35 cellular contexts compared by ENCODE assay signal in genomic region chr10:78426181-78426580, GRCh38.
DNase-seq lines count a peak whose midpoint lies in the region; ATAC-seq, FAIRE-seq and TF ChIP-seq lines count a peak whose summit lies in the region.
"Had no signal": no experiment of that assay in that cellular context is flagged by ENCODE, and none has a peak within 500 bp of the region (broad histone marks: within the 10 kb centered on the region; RNA-seq: fewer than 3 reads in every experiment).

No MANE protein-coding gene starts in this region.

- no peaks in the 10 kb centered on the region for H3K36me3 ChIP-seq in right lobe of liver
- no peaks in the 10 kb centered on the region for H3K36me3 ChIP-seq in HepG2 (replicated peaks in 1 of 2; ENCODE audit: control insufficient read depth in 1 of 2, insufficient read depth in 2 of 2, low read length in 2 of 2)
- H3K36me3 ChIP-seq in Karpas-422 (ENCODE audit: insufficient read depth, low read length): no peaks in the 10 kb centered on the region
- H3K36me3 ChIP-seq in A673 (ENCODE audit: insufficient read depth, low read length, poor library complexity, severe bottlenecking): no peaks in the 10 kb centered on the region
- H3K36me3 ChIP-seq: BE2C; BLaER1; BLaER1 treated with 17β-estradiol and CSF1 and Interleukin-3, amounts not matched to agents 10 nM and 100 nM had no signal

- no peak for TF ChIP-seq EP300 in HepG2 (IDR thresholded peaks at IDR 0.05; ENCODE audit: low read depth in 2 of 2, low read length in 2 of 2)
- TF ChIP-seq EP300 in HepG2 (CRISPR knock-in tag; IDR thresholded peaks at IDR 0.05; ENCODE audit: borderline replicate concordance): no peak

- TF ChIP-seq POLR2A in right lobe of liver (IDR thresholded peaks at IDR 0.05) (no peak), HepG2 (IDR thresholded peaks at IDR 0.05; ENCODE audit: insufficient read depth in 1 of 2, low read depth in 2 of 2, low read length in 2 of 2) (no peak), H54 (IDR thresholded peaks at IDR 0.05; ENCODE audit: low read depth, low read length) (no peak)

- POLR2A ChIA-PET in HepG2 (lab: Yijun Ruan, JAX): no interaction called here
- POLR2A ChIA-PET in A673 (lab: Charles Lee; ENCODE audit: low non-redundant PET): no interaction called here

- H3K27ac ChIP-seq in right lobe of liver (no peak overlapping the region), HepG2 (ENCODE audit: extremely low read length, insufficient read depth, low read length) (no peak overlapping the region), Karpas-422 (ENCODE audit: low read length) (no peak overlapping the region), A673 (ENCODE audit: low read depth, low read length, poor library complexity, severe bottlenecking) (no peak overlapping the region)
- H3K27ac ChIP-seq: 22Rv1; A549; BLaER1; BLaER1 treated with 17β-estradiol and CSF1 and Interleukin-3, amounts not matched to agents 10 nM and 100 nM; C4-2B had no signal

- TF ChIP-seq RAD21 in HepG2 (CRISPR knock-in tag; IDR thresholded peaks at IDR 0.05): no peak

- 47% methylated on average over 3 of the region's 3 CpGs for WGBS in right lobe of liver (ENCODE audit: insufficient coverage, low coverage, low lambda C conversion rate, missing lambda C conversion rate)
- WGBS in HepG2 (ENCODE audit: low lambda C conversion rate): 74% methylated on average over 3 of the region's 3 CpGs

- CTCF ChIA-PET in HepG2 (lab: Yijun Ruan, JAX; ENCODE audit: low intra/inter-chr PET ratio, low total read pairs) (interaction anchor here (1.7 kb wide), 1 partner anchor 180 kb away, joined by 3 read pairs; no protein-coding TSS in a partner anchor), A673 (lab: Charles Lee) (no interaction called here)

- no peaks in the 10 kb centered on the region for H3K9me2 ChIP-seq in Karpas-422 (replicated peaks; ENCODE audit: insufficient read depth, low read length)

- H3K4me2 ChIP-seq in HepG2 (ENCODE audit: low read depth, low read length) (no peak overlapping the region), Karpas-422 (ENCODE audit: low read depth, low read length, poor library complexity, severe bottlenecking) (peak overlapping the region; percentile 33)
- H3K4me2 ChIP-seq: A549; BLaER1; BLaER1 treated with 17β-estradiol and CSF1 and Interleukin-3, amounts not matched to agents 10 nM and 100 nM had no signal

- H3K4me1 ChIP-seq in right lobe of liver: peaks cover 0 to 16% (median 8%) of the 10 kb centered on the region in 4 donors
- H3K4me1 ChIP-seq in HepG2 (ENCODE audit: insufficient read depth, low read length): no peaks in the 10 kb centered on the region
- H3K4me1 ChIP-seq in Karpas-422 (ENCODE audit: low read length): peaks cover 58% of the 10 kb centered on the region
- no peaks in the 10 kb centered on the region for H3K4me1 ChIP-seq in A673 (ENCODE audit: insufficient read depth, low read length, poor library complexity, severe bottlenecking)
- H3K4me1 ChIP-seq: A549, BE2C, Caco-2 had no signal

- H4K20me1 ChIP-seq in HepG2 (ENCODE audit: insufficient read depth, low read length): no peaks in the 10 kb centered on the region
- no peaks in the 10 kb centered on the region for H4K20me1 ChIP-seq in Karpas-422 (ENCODE audit: insufficient read depth, low read depth, low read length)
- H4K20me1 ChIP-seq: BLaER1; BLaER1 treated with 17β-estradiol and CSF1 and Interleukin-3, amounts not matched to agents 10 nM and 100 nM had no signal

- TF ChIP-seq CTCF in right lobe of liver (IDR thresholded peaks at IDR 0.05) (no peak), HepG2 (CRISPR knock-in tag; IDR thresholded peaks at IDR 0.05) (no peak), LNCaP clone FGC (IDR thresholded peaks at IDR 0.05; ENCODE audit: control insufficient read depth, extremely low read depth, insufficient read depth) (no peak), A673 (conservative IDR thresholded peaks at IDR 0.05; ENCODE audit: low read depth, low read length) (no peak)

- H3K79me2 ChIP-seq in HepG2 (ENCODE audit: insufficient read depth, low read length) (no peaks in the 10 kb centered on the region), Karpas-422 (ENCODE audit: low read length) (no peaks in the 10 kb centered on the region)

- H3K4me3 ChIP-seq in right lobe of liver (no peak overlapping the region), HepG2 (replicated peaks in 1 of 3; ENCODE audit: insufficient read depth in 1 of 3, low read depth in 2 of 3, low read length in 3 of 3) (no peak overlapping the region), Karpas-422 (ENCODE audit: low read length) (no peak overlapping the region), LNCaP clone FGC (ENCODE audit: low read depth, low read length) (no peak overlapping the region), A673 (ENCODE audit: low read depth, low read length, poor library complexity, severe bottlenecking) (no peak overlapping the region)
- H3K4me3 ChIP-seq: A549; BLaER1; BLaER1 treated with 17β-estradiol and CSF1 and Interleukin-3, amounts not matched to agents 10 nM and 100 nM had no signal

- BruUV-seq in HepG2 (replicated peaks; lab: Mats Ljungman, UMichigan) (no TSS peak), A673 (replicated peaks; lab: Mats Ljungman, UMichigan) (no TSS peak)

- in situ Hi-C loops in HepG2 (cut with HindIII; ENCODE audit: extremely low pct_ligation_motif_present, low pct_unique_long_range_greater_than_20kb): no loop called here

- H3K9me3 ChIP-seq in right lobe of liver (no peaks in the 10 kb centered on the region), HepG2 (ENCODE audit: low read length) (no peaks in the 10 kb centered on the region), Karpas-422 (ENCODE audit: low read length) (no peaks in the 10 kb centered on the region), A673 (ENCODE audit: low read depth, low read length, poor library complexity, severe bottlenecking) (peaks cover 8% of the 10 kb centered on the region)
- H3K9me3 ChIP-seq: BE2C had no signal

- no peak for DNase-seq in right lobe of liver
- no peak for DNase-seq in HepG2 (ENCODE audit: low spot score)
- no peak for DNase-seq in H54 (ENCODE audit: insufficient read length, low spot score)
- DNase-seq in Karpas-422: no peak
- DNase-seq in LNCaP clone FGC (ENCODE audit: low read depth): peak; percentile 91
- no peak for DNase-seq in A673 (ENCODE audit: low spot score)
- DNase-seq: 8988T; ACHN; AML-193; BE2C; C1 segment of cervical spinal cord; Caco-2; Calu3; CD4-positive, alpha-beta memory T cell; CD4-positive, alpha-beta T cell; CD4-positive, CD25-positive, alpha-beta regulatory T cell; CD8-positive, alpha-beta memory T cell; CD8-positive, alpha-beta T cell; COR-L47; DMS 273 treated with DMSO at 0.1 percent for 48 hours; DMS153; DMS53; DMS79; DMS79 treated with DMSO at 0.1 percent for 48 hours; DND-41; EL had no signal

- ATAC-seq in right lobe of liver: peak; percentile 14 to 48 (median 42)
- ATAC-seq in HepG2: no peak
- no peak for ATAC-seq in HG02852 (IDR thresholded peaks at IDR 0.05; ENCODE audit: unreplicated experiment)
- no peak for ATAC-seq in HG03469 (IDR thresholded peaks at IDR 0.05; ENCODE audit: unreplicated experiment)
- ATAC-seq: A549; CD8-positive, alpha-beta T cell had no signal

- no peak for FAIRE-seq in HepG2 (lab: Jason Lieb, UNC)
- FAIRE-seq in H54 (lab: Jason Lieb, UNC): peak; percentile 15
- FAIRE-seq: A204.1, D721Med had no signal

- intact Hi-C loops in right lobe of liver (cut with DNase I): no loop called here
- intact Hi-C loops in HepG2 (cut with micrococcal nuclease; ENCODE audit: unreplicated experiment): loop anchor here (10.0 kb wide), 1 partner anchor 381 kb away; no protein-coding TSS in a partner anchor
- intact Hi-C loops in A673 (cut with micrococcal nuclease; ENCODE audit: unreplicated experiment): no loop called here

- no peak overlapping the region for H2AFZ ChIP-seq in HepG2 (ENCODE audit: low read length)
- no peak overlapping the region for H2AFZ ChIP-seq in Karpas-422 (ENCODE audit: low read length)

- no peak overlapping the region for H3K9ac ChIP-seq in HepG2 (ENCODE audit: insufficient read depth, low read depth, low read length)
- H3K9ac ChIP-seq in Karpas-422 (ENCODE audit: low read length): no peak overlapping the region
- H3K9ac ChIP-seq: BLaER1; BLaER1 treated with 17β-estradiol and CSF1 and Interleukin-3, amounts not matched to agents 10 nM and 100 nM had no signal

- H3K27me3 ChIP-seq in right lobe of liver: no peaks in the 10 kb centered on the region
- H3K27me3 ChIP-seq in HepG2 (ENCODE audit: control insufficient read depth in 1 of 2, insufficient read depth in 2 of 2, low read length in 2 of 2): peaks cover 0 to 15% of the 10 kb centered on the region in 2 experiments; a peak in 3 of 5 replicates
- no peaks in the 10 kb centered on the region for H3K27me3 ChIP-seq in Karpas-422 (ENCODE audit: low read length)
- peaks cover 9% of the 10 kb centered on the region for H3K27me3 ChIP-seq in A673 (replicated peaks; ENCODE audit: insufficient read depth, low read depth, low read length, poor library complexity)
- H3K27me3 ChIP-seq: BE2C; BLaER1; BLaER1 treated with 17β-estradiol and CSF1 and Interleukin-3, amounts not matched to agents 10 nM and 100 nM had no signal

TF ChIP-seq in HepG2, 621 proteins besides CTCF, POLR2A, EP300 and RAD21:
- no peak for TF ChIP-seq MXD4 (CRISPR knock-in tag; IDR thresholded peaks at IDR 0.05)
- no peak for TF ChIP-seq HNRNPLL (IDR thresholded peaks at IDR 0.05; ENCODE audit: low read depth, low read length, poor library complexity, severe bottlenecking)
- no peak for TF ChIP-seq FOXC1 (CRISPR knock-in tag; IDR thresholded peaks at IDR 0.05; ENCODE audit: borderline replicate concordance)
- no peak for TF ChIP-seq LCORL (IDR thresholded peaks at IDR 0.05)
- TF ChIP-seq LCORL (CRISPR knock-in tag; IDR thresholded peaks at IDR 0.05): no peak
- no peak for TF ChIP-seq MED8 (CRISPR knock-in tag; IDR thresholded peaks at IDR 0.05; ENCODE audit: insufficient replicate concordance)

Comparison
In these comparisons a context has a peak if more than half of its experiments do, and no peak if none do; other contexts are left out.
1. ATAC-seq: peak in right lobe of liver (4 of 4); none in HepG2 (single experiment), HG02852 (single experiment) and HG03469 (single experiment).